8 cellular contexts compared by ENCODE assay signal in genomic region chr5:176619203-176619568, GRCh38. TPM values are rescaled to one million over a fixed set of nuclear protein-coding genes. Genes with fewer than 3 reads are reported as not detected.
DNase-seq lines count a peak whose midpoint lies in the region; ATAC-seq and TF ChIP-seq lines count a peak whose summit lies in the region.

No MANE protein-coding gene starts in this region.

- no peaks in the 10 kb centered on the region for H3K9me2 ChIP-seq in SK-N-SH

- H3K9me3 ChIP-seq in ES-I3 (ENCODE audit: control insufficient read depth, insufficient read depth, low read length) (no peaks in the 10 kb centered on the region), SK-N-SH (no peaks in the 10 kb centered on the region), gastrocnemius medialis (no peaks in the 10 kb centered on the region)

- H3K4me3 ChIP-seq in SK-N-SH (ENCODE audit: low read depth in 2 of 2, low read length in 1 of 2) (peak overlapping the region; percentile 29 to 57; a peak in 3 of 4 replicates), gastrocnemius medialis (peak overlapping the region in 3 of 4 donors; percentile 15 to 40 (median 29))

- H3K27me3 ChIP-seq in SK-N-SH (ENCODE audit: insufficient read depth) (peaks cover 21% of the 10 kb centered on the region), gastrocnemius medialis (peaks cover 22 to 38% (median 32%) of the 10 kb centered on the region in 3 donors)

- 24% methylated on average over 3 of the region's 31 CpGs for WGBS in SK-N-SH (ENCODE audit: low lambda C conversion rate)

- peak overlapping the region; percentile 75 for H3K4me2 ChIP-seq in SK-N-SH

- no peaks in the 10 kb centered on the region for H3F3A ChIP-seq in SK-N-SH (replicated peaks; ENCODE audit: insufficient read depth)

- H3K9ac ChIP-seq in ES-I3 (ENCODE audit: low read depth, low read length) (peak overlapping the region; percentile 42; the same call in 1 of the 2 replicates), SK-N-SH (no peak overlapping the region)

- TF ChIP-seq POLR2A in gastrocnemius medialis (IDR thresholded peaks at IDR 0.05) (no peak), GM18505 (IDR thresholded peaks at IDR 0.05; ENCODE audit: borderline replicate concordance, extremely low read depth, insufficient read depth, insufficient read length) (no peak)

- intact Hi-C loops in left cardiac atrium (cut with DNase I) (no loop called here), gastrocnemius medialis (cut with DNase I; ENCODE audit: low total_unique reads) (no loop called here)

- H3K36me3 ChIP-seq in ES-I3 (ENCODE audit: insufficient read depth, low read length) (no peaks in the 10 kb centered on the region), SK-N-SH (replicated peaks in 1 of 2; ENCODE audit: control insufficient read depth in 1 of 2, insufficient read depth in 2 of 2, low read length in 1 of 2) (no peaks in the 10 kb centered on the region), gastrocnemius medialis (no peaks in the 10 kb centered on the region)

- TF ChIP-seq EP300 in SK-N-SH (IDR thresholded peaks at IDR 0.05; ENCODE audit: borderline replicate concordance in 1 of 2, low read depth in 1 of 2, low read length in 1 of 2) = no peak

- ATAC-seq in HG02610 (IDR thresholded peaks at IDR 0.05; ENCODE audit: unreplicated experiment) (peak; percentile 65), left cardiac atrium (peak; percentile 75 to 81), gastrocnemius medialis (peak; percentile 27 to 32), GM18505 (IDR thresholded peaks at IDR 0.05; ENCODE audit: unreplicated experiment) (no peak)
- ATAC-seq in activated naive CD4-positive, alpha-beta T cell treated with anti-CD3 and anti-CD28 coated beads, Interleukin-2, amount 50 U/mL, for 72 hours = peak; percentile 95 to 98

- TF ChIP-seq RAD21 in SK-N-SH (IDR thresholded peaks at IDR 0.05; ENCODE audit: low read length) = peak; percentile 79

- DNase-seq in SK-N-SH = peak; percentile 98
- DNase-seq in activated naive CD4-positive, alpha-beta T cell treated with anti-CD3 and anti-CD28 coated beads, Interleukin-2, amount 50 U/mL, for 72 hours (ENCODE audit: low spot score in 2 of 2) = peak; percentile 64 to 83
- peak; percentile 79 for DNase-seq in left cardiac atrium
- peak; percentile 35 to 52 for DNase-seq in gastrocnemius medialis
- DNase-seq in NCI-H774 (lab: John Stamatoyannopoulos, UW) = no peak

- H3K27ac ChIP-seq in SK-N-SH (ENCODE audit: low read depth in 2 of 2, low read length in 1 of 2) = no peak overlapping the region
- H3K27ac ChIP-seq in gastrocnemius medialis = no peak overlapping the region

- H2AFZ ChIP-seq in SK-N-SH (ENCODE audit: low read depth) = no peak overlapping the region

- H3K4me1 ChIP-seq in ES-I3 (ENCODE audit: insufficient read depth, low read length) (peaks cover 12% of the 10 kb centered on the region; the same call in 1 of the 2 replicates), SK-N-SH (ENCODE audit: control insufficient read depth in 1 of 2, insufficient read depth in 2 of 2, low read depth in 1 of 2, low read length in 1 of 2) (peaks cover 6 to 26% of the 10 kb centered on the region in 2 experiments; a peak in 3 of 4 replicates), gastrocnemius medialis (peaks cover 27% of the 10 kb centered on the region in 2 donors)

- no peak overlapping the region for H3K27ac Mint-ChIP-seq in activated naive CD4-positive, alpha-beta T cell treated with anti-CD3 and anti-CD28 coated beads, Interleukin-2, amount 50 U/mL, for 72 hours

- H3K36me3 Mint-ChIP-seq in activated naive CD4-positive, alpha-beta T cell treated with anti-CD3 and anti-CD28 coated beads, Interleukin-2, amount 50 U/mL, for 72 hours = peaks cover 0 to 4% of the 10 kb centered on the region in 2 donors

- CTCF ChIA-PET in SK-N-SH (lab: Yijun Ruan, JAX) = interaction anchor here (0.7 to 7.2 kb wide), 9 partner anchors 10 to 889 kb away, joined by 3 to 49 read pairs (median 4); partner anchors contain the start of gene CLTB

- TF ChIP-seq CTCF in SK-N-SH (IDR thresholded peaks at IDR 0.05) = peak; percentile 59
- peak in 1 of 5 experiments; percentile 46 for TF ChIP-seq CTCF in gastrocnemius medialis (IDR thresholded peaks at IDR 0.05 in 4 of 5, conservative IDR thresholded peaks at IDR 0.05 in 1 of 5)

- POLR2A ChIA-PET in SK-N-SH (lab: Yijun Ruan, JAX) = no interaction called here

- H3K9me3 Mint-ChIP-seq in activated naive CD4-positive, alpha-beta T cell treated with anti-CD3 and anti-CD28 coated beads, Interleukin-2, amount 50 U/mL, for 72 hours = no peaks in the 10 kb centered on the region

- H3K79me2 ChIP-seq in SK-N-SH (ENCODE audit: insufficient read depth) = no peaks in the 10 kb centered on the region

- in situ Hi-C loops in gastrocnemius medialis (cut with MboI; ENCODE audit: low sequenced_read_pairs in 4 of 4) = no loop called here

- H4K20me1 ChIP-seq in SK-N-SH (ENCODE audit: insufficient read depth) = no peaks in the 10 kb centered on the region

TF ChIP-seq in SK-N-SH, 30 proteins besides CTCF, POLR2A, EP300 and RAD21:
- TF ChIP-seq POLR2AphosphoS5 (IDR thresholded peaks at IDR 0.05; ENCODE audit: low read depth, low read length) (no peak), CHD2 (IDR thresholded peaks at IDR 0.05; ENCODE audit: low read length, partially characterized antibody) (peak; percentile 8), NRF1 (IDR thresholded peaks at IDR 0.05; ENCODE audit: low read depth, low read length) (peak; percentile 57), GATA2 (CRISPR knock-in tag; IDR thresholded peaks at IDR 0.05) (peak; percentile 41; the same call in 1 of the 2 replicates), SMC3 (IDR thresholded peaks at IDR 0.05; ENCODE audit: low read depth, low read length) (peak; percentile 71), TCF12 (IDR thresholded peaks at IDR 0.05) (no peak), RCOR1 (IDR thresholded peaks at IDR 0.05; ENCODE audit: low read length) (0 out of 2 replicates have a peak, but pooled peaks have one; percentile 7), MAX (IDR thresholded peaks at IDR 0.05; ENCODE audit: low read depth) (0 out of 2 replicates have a peak, but pooled peaks have one; percentile 64), USF1 (IDR thresholded peaks at IDR 0.05; ENCODE audit: borderline replicate concordance, low read depth) (no peak)

RNA-seq across cellular contexts. Expression of gene GPRIN1, which starts 9.2 kb away (rescaled TPM):
- polyA plus RNA-seq in SK-N-SH (2012; rRNA removed) = 5.9 and 6.6 TPM in 2 replicates
- polyA plus RNA-seq in SK-N-SH (2012; cell fraction: cytosol; rRNA removed) = 3.2 and 5.4 TPM in 2 replicates
- polyA plus RNA-seq in SK-N-SH (2012; cell fraction: nucleus; rRNA removed) = 3.5 and 4.3 TPM in 2 replicates
- total RNA-seq in activated naive CD4-positive, alpha-beta T cell treated with anti-CD3 and anti-CD28 coated beads, Interleukin-2, amount 50 U/mL, for 72 hours = 1 to 10 TPM; 4.6 to 5.1 TPM
- total RNA-seq in left cardiac atrium (under 1 TPM; 0.81 to 0.97 TPM), gastrocnemius medialis (under 1 TPM; 0.35 to 0.78 (median 0.47) TPM)

RNA-seq across cellular contexts. Expression of gene SNCB, which starts 11.1 kb away (rescaled TPM):
- 0.15 and 0.33 TPM in 2 replicates for polyA plus RNA-seq in SK-N-SH (2012; rRNA removed)
- 0.14 and 0.16 TPM in 2 replicates for polyA plus RNA-seq in SK-N-SH (2012; cell fraction: cytosol; rRNA removed)
- 0.11 and 0.29 TPM in 2 replicates for polyA plus RNA-seq in SK-N-SH (2012; cell fraction: nucleus; rRNA removed)
- 1 to 10 TPM in 1 of 2 donors, not detected in 1; 1.2 TPM for total RNA-seq in activated naive CD4-positive, alpha-beta T cell treated with anti-CD3 and anti-CD28 coated beads, Interleukin-2, amount 50 U/mL, for 72 hours
- total RNA-seq in left cardiac atrium = 1 to 10 TPM in 1 of 2 donors, under 1 TPM in 1; 0.74 to 1.3 TPM
- total RNA-seq in gastrocnemius medialis = under 1 TPM in 1 of 4 donors, not detected in 3; 0.20 TPM

RNA-seq across cellular contexts. Expression of gene EIF4E1B, which starts 11.3 kb away (rescaled TPM):
- polyA plus RNA-seq in SK-N-SH (2012; rRNA removed) = not detected in 2 replicates
- polyA plus RNA-seq in SK-N-SH (2012; cell fraction: cytosol; rRNA removed) = not detected in 2 replicates
- not detected in 2 replicates for polyA plus RNA-seq in SK-N-SH (2012; cell fraction: nucleus; rRNA removed)
- total RNA-seq in activated naive CD4-positive, alpha-beta T cell treated with anti-CD3 and anti-CD28 coated beads, Interleukin-2, amount 50 U/mL, for 72 hours = not detected
- total RNA-seq in left cardiac atrium = not detected
- not detected for total RNA-seq in gastrocnemius medialis

RNA-seq across cellular contexts. Expression of gene TSPAN17, which starts 28.1 kb away (rescaled TPM):
- 61.7 and 68.4 TPM in 2 replicates for polyA plus RNA-seq in SK-N-SH (2012; rRNA removed)
- 34.9 and 52.3 TPM in 2 replicates for polyA plus RNA-seq in SK-N-SH (2012; cell fraction: cytosol; rRNA removed)
- polyA plus RNA-seq in SK-N-SH (2012; cell fraction: nucleus; rRNA removed) = 80.2 and 104 TPM in 2 replicates
- total RNA-seq in activated naive CD4-positive, alpha-beta T cell treated with anti-CD3 and anti-CD28 coated beads, Interleukin-2, amount 50 U/mL, for 72 hours = 10 to 100 TPM; 14.3 to 30.9 TPM
- 10 to 100 TPM; 21.2 to 25.6 TPM for total RNA-seq in left cardiac atrium
- total RNA-seq in gastrocnemius medialis = 10 to 100 TPM; 13.3 to 35.7 (median 27.2) TPM
